In the genomic region with DNA sequence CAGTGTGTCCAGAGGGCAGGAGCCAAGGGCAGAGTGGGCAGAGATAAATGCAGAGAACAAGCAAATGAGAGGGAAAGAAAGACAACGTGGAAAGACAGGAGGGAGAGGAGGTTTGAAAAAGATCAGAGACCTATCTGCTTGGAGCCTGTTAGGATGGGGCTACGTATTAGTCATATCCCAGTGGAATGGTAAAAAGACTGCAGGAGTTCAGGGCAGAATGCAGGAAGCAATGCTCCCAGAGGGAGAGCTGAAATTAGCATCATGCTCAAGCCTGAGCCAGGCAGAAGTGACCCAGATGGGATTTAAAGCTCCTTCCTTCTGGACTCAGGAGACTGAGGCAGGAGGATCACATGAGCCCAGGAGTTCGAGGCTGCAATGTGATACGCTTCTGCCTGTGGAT, we compare ENCODE assay signal across 18 cellular contexts.
DNase-seq lines count a peak whose midpoint lies in the region; ATAC-seq and TF ChIP-seq lines count a peak whose summit lies in the region.
"Had no signal": no experiment of that assay in that cellular context is flagged by ENCODE, and none has a peak within 500 bp of the region (broad histone marks: within the 10 kb centered on the region; RNA-seq: fewer than 3 reads in every experiment).

No MANE protein-coding gene starts in this region.

- intact Hi-C loops in left cardiac atrium (cut with DNase I), result no loop called here

- no peaks in the 10 kb centered on the region for H3K27me3 ChIP-seq in MG63
- H3K27me3 ChIP-seq in foreskin keratinocyte, result no peaks in the 10 kb centered on the region
- H3K27me3 ChIP-seq: body of pancreas, right lobe of liver had no signal

- H3K4me1 ChIP-seq in foreskin keratinocyte, result no peaks in the 10 kb centered on the region
- H3K4me1 ChIP-seq: body of pancreas, right lobe of liver had no signal

- ATAC-seq in foreskin keratinocyte (peak; percentile 39), GM19467 (IDR thresholded peaks at IDR 0.05; ENCODE audit: unreplicated experiment) (no peak), HG02981 (IDR thresholded peaks at IDR 0.05; ENCODE audit: unreplicated experiment) (no peak), left cardiac atrium (no peak)
- ATAC-seq: body of pancreas, esophagus mucosa, right lobe of liver had no signal

- H3K27ac ChIP-seq in foreskin keratinocyte, result no peak overlapping the region
- H3K27ac ChIP-seq: body of pancreas, HL-60, right lobe of liver had no signal

- no peaks in the 10 kb centered on the region for H3K9me3 ChIP-seq in MG63
- H3K9me3 ChIP-seq: body of pancreas, right lobe of liver had no signal

- no peak for TF ChIP-seq CTCF in foreskin keratinocyte (conservative IDR thresholded peaks at IDR 0.05)

- no peaks in the 10 kb centered on the region for H3K36me3 ChIP-seq in MG63
- H3K36me3 ChIP-seq: right lobe of liver had no signal

- peak; percentile 80 for DNase-seq in ELR (ENCODE audit: low read depth)
- DNase-seq in MG63, result peak; percentile 6
- DNase-seq in foreskin keratinocyte, result peak in 1 of 2 donors; percentile 4
- DNase-seq in skeletal muscle cell (ENCODE audit: low read depth), result peak; percentile 4
- no peak for DNase-seq in left cardiac atrium
- no peak for DNase-seq in GF-D8 (lab: John Stamatoyannopoulos, UW)
- DNase-seq: activated CD4-positive, alpha-beta T cell treated with anti-CD3 and anti-CD28 coated beads for 4 hours; activated naive CD4-positive, alpha-beta T cell; body of pancreas; dermis blood vessel endothelial cell; NCI-H1105 treated with DMSO at 0.1 percent for 48 hours; right lobe of liver; stimulated activated CD4-positive, alpha-beta T cell treated with anti-CD3 and anti-CD28 coated beads, Interleukin-4, amount 100 ng/mL, for 1 hour; T-helper 9 cell had no signal

- H3K4me3 ChIP-seq in MG63 (no peak overlapping the region), skeletal muscle cell (ENCODE audit: low read depth, low read length) (no peak overlapping the region)
- H3K4me3 ChIP-seq: body of pancreas, right lobe of liver had no signal

Comparison
In these comparisons a context has a peak if more than half of its experiments do, and no peak if none do; other contexts are left out.
1. DNase-seq: peak in ELR (single experiment), MG63 (single experiment) and skeletal muscle cell (single experiment); none in left cardiac atrium (single experiment) and GF-D8 (single experiment).